Comparison of ENCODE assay signal across 8 cellular contexts in the genomic region with DNA sequence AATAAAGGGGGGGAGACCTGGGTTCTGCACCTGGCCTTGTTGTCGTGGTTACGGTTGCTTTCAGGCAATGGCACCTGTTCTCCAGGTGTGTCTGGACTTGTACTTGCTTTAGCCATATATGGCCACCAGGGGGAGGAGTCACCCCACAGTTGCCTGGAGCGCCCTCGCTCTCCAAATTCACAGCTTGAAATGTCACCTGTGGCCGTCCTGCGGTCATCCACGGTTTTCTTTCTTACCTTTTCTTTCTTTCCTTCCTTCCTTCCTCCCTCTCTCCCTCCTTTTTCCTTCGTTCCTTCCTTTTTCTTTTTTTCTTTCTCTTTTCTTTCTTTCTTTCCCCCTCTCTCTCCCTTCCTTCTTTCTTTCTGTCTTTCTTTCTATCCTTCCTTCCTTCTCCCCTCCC.
DNase-seq lines count a peak whose midpoint lies in the region; ATAC-seq and TF ChIP-seq lines count a peak whose summit lies in the region.

No MANE protein-coding gene starts in this region.

- H2AFZ ChIP-seq in neural progenitor cell (replicated peaks), result no peak overlapping the region

- ATAC-seq in HG02623 (IDR thresholded peaks at IDR 0.05; ENCODE audit: unreplicated experiment), result peak; percentile 70
- no peak for ATAC-seq in HG03025 (IDR thresholded peaks at IDR 0.05; ENCODE audit: low FRiP score, unreplicated experiment)

- H3K9ac ChIP-seq in neural progenitor cell, result no peak overlapping the region

- peak; percentile 74 for TF ChIP-seq CTCF in GM10266 (IDR thresholded peaks at IDR 0.05; ENCODE audit: control insufficient read depth, insufficient read depth, low read depth, missing control alignments)
- TF ChIP-seq CTCF in neural progenitor cell (IDR thresholded peaks at IDR 0.05), result peak; percentile 77

- no peaks in the 10 kb centered on the region for H3K27me3 Mint-ChIP-seq in activated CD4-positive, alpha-beta T cell treated with anti-CD3 and anti-CD28 coated beads, Interleukin-2, amount 10 ng/mL, durations not matched to agents 24 days and 14 days
- H3K27me3 Mint-ChIP-seq in neural progenitor cell (ENCODE audit: insufficient read depth, low read depth), result peaks cover 2% of the 10 kb centered on the region

- DNase-seq in GM10266 (ENCODE audit: extremely low spot score) (peak; percentile 37), NCI-H2171 treated with DMSO at 0.1 percent for 48 hours (lab: John Stamatoyannopoulos, UW) (peak; percentile 80), neural progenitor cell (ENCODE audit: low spot score) (peak; percentile 76), foreskin melanocyte (no peak)
- peak; percentile 88 for DNase-seq in activated CD4-positive, alpha-beta T cell treated with anti-CD3 and anti-CD28 coated beads, Interleukin-2, amount 10 ng/mL, durations not matched to agents 24 days and 14 days
- peak; percentile 30 to 70 (median 36) for DNase-seq in effector memory CD4-positive, alpha-beta T cell

- H3K27ac ChIP-seq in effector memory CD4-positive, alpha-beta T cell (ENCODE audit: insufficient read depth, low read length, poor library complexity, severe bottlenecking), result no peak overlapping the region
- no peak overlapping the region for H3K27ac ChIP-seq in neural progenitor cell

- no peaks in the 10 kb centered on the region for H3K4me1 Mint-ChIP-seq in activated CD4-positive, alpha-beta T cell treated with anti-CD3 and anti-CD28 coated beads, Interleukin-2, amount 10 ng/mL, durations not matched to agents 24 days and 14 days
- H3K4me1 Mint-ChIP-seq in neural progenitor cell, result no peaks in the 10 kb centered on the region

- no peak overlapping the region for H3K27ac Mint-ChIP-seq in activated CD4-positive, alpha-beta T cell treated with anti-CD3 and anti-CD28 coated beads, Interleukin-2, amount 10 ng/mL, durations not matched to agents 24 days and 14 days
- H3K27ac Mint-ChIP-seq in neural progenitor cell, result no peak overlapping the region

- H3K9me3 ChIP-seq in effector memory CD4-positive, alpha-beta T cell (ENCODE audit: control insufficient read depth, low read length), result no peaks in the 10 kb centered on the region
- no peaks in the 10 kb centered on the region for H3K9me3 ChIP-seq in neural progenitor cell (ENCODE audit: low read depth)

- H3K4me1 ChIP-seq in effector memory CD4-positive, alpha-beta T cell (ENCODE audit: control insufficient read depth, insufficient read depth, low read length, poor library complexity, severe bottlenecking), result no peaks in the 10 kb centered on the region
- H3K4me1 ChIP-seq in neural progenitor cell, result no peaks in the 10 kb centered on the region

- no peak overlapping the region for H3K4me2 ChIP-seq in neural progenitor cell

- no peaks in the 10 kb centered on the region for H3K36me3 ChIP-seq in effector memory CD4-positive, alpha-beta T cell (ENCODE audit: control insufficient read depth, insufficient read depth, low read length)
- no peaks in the 10 kb centered on the region for H3K36me3 ChIP-seq in neural progenitor cell

- no peaks in the 10 kb centered on the region for H3K27me3 ChIP-seq in effector memory CD4-positive, alpha-beta T cell (replicated peaks; ENCODE audit: control insufficient read depth, insufficient read depth, low read length, poor library complexity, severe bottlenecking)
- H3K27me3 ChIP-seq in neural progenitor cell, result no peaks in the 10 kb centered on the region

- no peak overlapping the region for H3K4me3 Mint-ChIP-seq in activated CD4-positive, alpha-beta T cell treated with anti-CD3 and anti-CD28 coated beads, Interleukin-2, amount 10 ng/mL, durations not matched to agents 24 days and 14 days
- no peak overlapping the region for H3K4me3 Mint-ChIP-seq in neural progenitor cell

- H3F3A ChIP-seq in neural progenitor cell (ENCODE audit: low read depth), result no peaks in the 10 kb centered on the region

- H3K79me2 ChIP-seq in neural progenitor cell (ENCODE audit: low read depth), result no peaks in the 10 kb centered on the region

- no peaks in the 10 kb centered on the region for H3K9me3 Mint-ChIP-seq in activated CD4-positive, alpha-beta T cell treated with anti-CD3 and anti-CD28 coated beads, Interleukin-2, amount 10 ng/mL, durations not matched to agents 24 days and 14 days
- H3K9me3 Mint-ChIP-seq in neural progenitor cell, result peaks cover 2% of the 10 kb centered on the region

- no peak overlapping the region for H3K4me3 ChIP-seq in effector memory CD4-positive, alpha-beta T cell (ENCODE audit: insufficient read depth, low read depth, low read length, poor library complexity, severe bottlenecking)
- no peak overlapping the region for H3K4me3 ChIP-seq in neural progenitor cell

- H3K36me3 Mint-ChIP-seq in activated CD4-positive, alpha-beta T cell treated with anti-CD3 and anti-CD28 coated beads, Interleukin-2, amount 10 ng/mL, durations not matched to agents 24 days and 14 days (ENCODE audit: low read depth), result no peaks in the 10 kb centered on the region
- H3K36me3 Mint-ChIP-seq in neural progenitor cell, result peaks cover 3% of the 10 kb centered on the region

- intact Hi-C loops in activated CD4-positive, alpha-beta T cell treated with anti-CD3 and anti-CD28 coated beads, Interleukin-2, amount 10 ng/mL, durations not matched to agents 24 days and 14 days (cut with micrococcal nuclease), result no loop called here

- H4K20me1 ChIP-seq in neural progenitor cell (ENCODE audit: low read depth), result no peaks in the 10 kb centered on the region
